Comparison of ENCODE assay signal across 8 cellular contexts in genomic region chr1:146036990-146037646, GRCh38. TPM values are rescaled to one million over a fixed set of nuclear protein-coding genes. Genes with fewer than 3 reads are reported as not detected.
DNase-seq lines count a peak whose midpoint lies in the region; ATAC-seq and TF ChIP-seq lines count a peak whose summit lies in the region.

No MANE protein-coding gene starts in this region.

- H3K27me3 ChIP-seq in DND-41 (ENCODE audit: insufficient read depth, low read length, poor library complexity), result no peaks in the 10 kb centered on the region

- H3K4me3 ChIP-seq in DND-41 (ENCODE audit: low read depth in 1 of 2, low read length in 2 of 2), result peak overlapping the region; percentile 58 to 64

- no peak for TF ChIP-seq CTCF in DND-41 (IDR thresholded peaks at IDR 0.05; ENCODE audit: borderline replicate concordance, extremely low read depth, low read length, poor library complexity, severe bottlenecking)

- DNase-seq in DND-41 (peak; percentile 85), NCI-H345 treated with DMSO at 0.1 percent for 48 hours (lab: John Stamatoyannopoulos, UW; ENCODE audit: unreplicated experiment) (peak; percentile 98), cerebellar cortex (ENCODE audit: low spot score) (peak; percentile 91), left colon (peak; percentile 66 to 80)
- DNase-seq in stimulated activated CD4-positive, alpha-beta T cell treated with anti-CD3 and anti-CD28 coated beads, Interleukin-1b, Interleukin-23, amount 100 ng/mL, for 24 hours (ENCODE audit: low read depth in 4 of 4, low spot score in 1 of 4), result peak; percentile 44 to 77 (median 74)

- peak overlapping the region; percentile 62 for H3K9ac ChIP-seq in DND-41 (ENCODE audit: low read depth, low read length)

- peak overlapping the region; percentile 73 for H2AFZ ChIP-seq in DND-41 (ENCODE audit: low read depth, low read length)

- H4K20me1 ChIP-seq in DND-41 (ENCODE audit: insufficient read depth, low read length), result no peaks in the 10 kb centered on the region

- H3K27ac ChIP-seq in DND-41 (ENCODE audit: low read length), result peak overlapping the region; percentile 73

- peaks cover 42% of the 10 kb centered on the region for H3K4me1 ChIP-seq in DND-41 (ENCODE audit: insufficient read depth, low read length)

- H3K9me3 ChIP-seq in DND-41 (ENCODE audit: insufficient read depth, low read length, severe bottlenecking), result no peaks in the 10 kb centered on the region

- intact Hi-C loops in left colon (cut with DNase I, micrococcal nuclease), result no loop called here

- H3K79me2 ChIP-seq in DND-41 (ENCODE audit: insufficient read depth, low read length), result no peaks in the 10 kb centered on the region

- ATAC-seq in DND-41 (ENCODE audit: insufficient read depth, low read depth) (peak; percentile 60), HG02840 (IDR thresholded peaks at IDR 0.05; ENCODE audit: low FRiP score, unreplicated experiment) (peak; percentile 19), left colon (peak; percentile 60), HG02852 (IDR thresholded peaks at IDR 0.05; ENCODE audit: unreplicated experiment) (no peak)
- peak; percentile 44 to 52 for ATAC-seq in activated CD4-positive, CD25-positive, alpha-beta regulatory T cell treated with anti-CD3 and anti-CD28 coated beads, Interleukin-2, amount 50 U/mL, for 24 hours

- peak overlapping the region; percentile 76 for H3K4me2 ChIP-seq in DND-41 (ENCODE audit: insufficient read depth, low read length)

- no peaks in the 10 kb centered on the region for H3K36me3 ChIP-seq in DND-41 (ENCODE audit: insufficient read depth, low read length)

RNA-seq across cellular contexts. Expression of gene HJV, which starts 15.6 kb away (rescaled TPM):
- not detected for total RNA-seq in left colon

RNA-seq across cellular contexts. Expression of gene TXNIP, which starts 40.7 kb away (rescaled TPM):
- total RNA-seq in left colon, result 100 to 1,000 TPM; 550 to 720 TPM
